In the genomic region with DNA sequence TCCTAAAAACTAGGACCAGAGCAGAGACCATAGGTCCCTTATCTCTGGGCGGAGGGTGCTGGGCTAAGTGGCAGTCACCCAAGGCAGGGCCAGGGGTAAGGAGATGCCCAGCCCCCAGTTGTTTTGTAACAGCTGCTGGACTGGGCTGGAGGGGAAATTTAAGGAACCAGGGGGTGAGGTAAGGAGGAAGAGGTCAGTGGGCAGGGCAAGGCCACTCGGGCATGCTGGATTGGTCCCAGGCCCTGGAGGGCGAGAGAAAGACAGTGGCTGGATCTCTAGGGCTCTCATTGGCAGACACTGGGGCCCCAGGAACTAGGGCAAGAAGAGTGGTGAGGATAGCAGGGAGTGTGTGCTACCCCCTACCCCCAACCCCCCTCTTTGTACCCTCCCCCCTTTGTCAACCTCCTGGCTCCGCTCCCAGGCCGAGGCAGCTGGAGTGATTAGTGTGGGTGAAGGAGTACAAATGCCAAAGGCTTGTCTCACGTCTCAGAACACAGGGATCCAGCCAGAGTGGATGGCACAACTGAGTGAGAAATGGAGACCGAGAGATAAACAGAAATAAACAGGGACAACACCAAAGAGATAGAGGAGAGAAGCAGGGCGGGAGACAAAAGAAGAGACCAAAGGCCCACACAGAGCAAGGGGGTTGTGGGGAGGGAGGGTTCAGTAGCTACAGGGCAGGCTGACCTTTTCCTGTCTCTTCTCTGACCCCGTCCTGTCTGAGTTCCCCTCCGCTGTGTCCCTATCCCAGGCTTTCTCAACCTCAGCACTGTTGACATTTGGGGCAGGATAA, we compare ENCODE assay signal across 8 cellular contexts. TPM values are rescaled to one million over a fixed set of nuclear protein-coding genes. Genes with fewer than 3 reads are reported as not detected.
DNase-seq lines count a peak whose midpoint lies in the region; ATAC-seq and TF ChIP-seq lines count a peak whose summit lies in the region.

No MANE protein-coding gene starts in this region.

- H3K36me3 ChIP-seq in adipocyte (ENCODE audit: control insufficient read depth, insufficient read depth, low read length, severe bottlenecking): no peaks in the 10 kb centered on the region
- H3K36me3 ChIP-seq in CD4-positive, alpha-beta memory T cell (ENCODE audit: insufficient read depth, low read length): no peaks in the 10 kb centered on the region

- H3K9ac ChIP-seq in adipocyte (ENCODE audit: low read length): peak overlapping the region; percentile 75

- H3K9me3 Mint-ChIP-seq in CD4-positive, alpha-beta memory T cell: no peaks in the 10 kb centered on the region

- ATAC-seq in HG02938 (IDR thresholded peaks at IDR 0.05; ENCODE audit: unreplicated experiment): no peak
- no peak for ATAC-seq in HG03520 (IDR thresholded peaks at IDR 0.05; ENCODE audit: unreplicated experiment)

- H3K27me3 ChIP-seq in HL-60 (ENCODE audit: insufficient read depth, poor library complexity, severe bottlenecking) (no peaks in the 10 kb centered on the region), adipocyte (replicated peaks; ENCODE audit: control insufficient read depth, insufficient read depth, low read length) (no peaks in the 10 kb centered on the region)
- no peaks in the 10 kb centered on the region for H3K27me3 ChIP-seq in CD4-positive, alpha-beta memory T cell (ENCODE audit: insufficient read depth, low read length)

- H3K4me1 ChIP-seq in adipocyte (ENCODE audit: control insufficient read depth, insufficient read depth, low read length): peaks cover 54% of the 10 kb centered on the region
- H3K4me1 ChIP-seq in CD4-positive, alpha-beta memory T cell (ENCODE audit: insufficient read depth, low read length): no peaks in the 10 kb centered on the region

- CTCF ChIA-PET in CD4-positive, alpha-beta memory T cell (lab: Charles Lee; ENCODE audit: partially characterized antibody): no interaction called here

- no peak overlapping the region for H3K4me3 Mint-ChIP-seq in CD4-positive, alpha-beta memory T cell

- peak overlapping the region; percentile 34 for H3K27ac ChIP-seq in HL-60 (replicated peaks)
- H3K27ac ChIP-seq in CD4-positive, alpha-beta memory T cell (ENCODE audit: low read depth, low read length): no peak overlapping the region

- no peak overlapping the region for H3K27ac Mint-ChIP-seq in CD4-positive, alpha-beta memory T cell

- no peak overlapping the region for H3K4me3 ChIP-seq in HL-60 (replicated peaks; ENCODE audit: insufficient read depth, low read length)
- peak overlapping the region; percentile 46 for H3K4me3 ChIP-seq in adipocyte (ENCODE audit: low read length)
- no peak overlapping the region for H3K4me3 ChIP-seq in skeletal muscle cell (ENCODE audit: low read depth, low read length)
- H3K4me3 ChIP-seq in CD4-positive, alpha-beta memory T cell (ENCODE audit: low read length in 2 of 2): no peak overlapping the region

- DNase-seq in HL-60 (ENCODE audit: low read depth in 1 of 2, low spot score in 1 of 2) (peak in 1 of 2 experiments; percentile 66), adipocyte (ENCODE audit: low read depth) (peak; percentile 69), hypothalamus (lab: John Stamatoyannopoulos, UW) (peak in 40 of 51 donors; percentile 13 to 84 (median 44)), skeletal muscle cell (ENCODE audit: low read depth) (peak; percentile 54)
- no peak for DNase-seq in stimulated activated CD4-positive, alpha-beta T cell treated with anti-CD3 and anti-CD28 coated beads, Interleukin-2, amount 100 ng/mL, for 48 hours
- no peak for DNase-seq in CD4-positive, alpha-beta memory T cell

- H3K36me3 Mint-ChIP-seq in CD4-positive, alpha-beta memory T cell: no peaks in the 10 kb centered on the region

- no peak for TF ChIP-seq CTCF in HL-60 (IDR thresholded peaks at IDR 0.05; ENCODE audit: insufficient read depth, low read length)

- intact Hi-C loops in CD4-positive, alpha-beta memory T cell (cut with micrococcal nuclease): no loop called here

- POLR2A ChIA-PET in CD4-positive, alpha-beta memory T cell (lab: Charles Lee; ENCODE audit: partially characterized antibody): no interaction called here

- peaks cover 0 to 2% (median 0%) of the 10 kb centered on the region in 4 donors for H3K4me1 Mint-ChIP-seq in CD4-positive, alpha-beta memory T cell

- H3K27me3 Mint-ChIP-seq in CD4-positive, alpha-beta memory T cell: peaks cover 1 to 2% of the 10 kb centered on the region in 2 donors

- H3K9me3 ChIP-seq in adipocyte (ENCODE audit: control insufficient read depth, low read length): no peaks in the 10 kb centered on the region
- no peaks in the 10 kb centered on the region for H3K9me3 ChIP-seq in CD4-positive, alpha-beta memory T cell (ENCODE audit: control insufficient read depth in 1 of 2, low read length in 2 of 2)

RNA-seq across cellular contexts. Expression of a gene that starts 20.5 kb away (rescaled TPM):
- 100 to 1,000 TPM; 127 to 130 TPM for total RNA-seq in CD4-positive, alpha-beta memory T cell
- polyA plus RNA-seq in CD4-positive, alpha-beta memory T cell: 10 to 100 TPM; 58.5 to 98.6 TPM

RNA-seq across cellular contexts. Expression of a gene that starts 47.8 kb away (rescaled TPM):
- 100 to 1,000 TPM; 221 to 222 TPM for total RNA-seq in CD4-positive, alpha-beta memory T cell
- 10 to 100 TPM in 1 of 2 donors, 1 to 10 TPM in 1; 4.1 to 68.3 TPM for polyA plus RNA-seq in CD4-positive, alpha-beta memory T cell

RNA-seq across cellular contexts. Expression of a gene that starts 54.5 kb away (rescaled TPM):
- 10 to 100 TPM; 51.8 to 56.4 TPM for total RNA-seq in CD4-positive, alpha-beta memory T cell
- polyA plus RNA-seq in CD4-positive, alpha-beta memory T cell: 100 to 1,000 TPM; 107 to 190 TPM

Comparison
In these comparisons a context has a peak if more than half of its experiments do, and no peak if none do; other contexts are left out.
1. DNase-seq: peak in adipocyte (single experiment), hypothalamus (40 of 51) and skeletal muscle cell (single experiment); none in stimulated activated CD4-positive, alpha-beta T cell treated with anti-CD3 and anti-CD28 coated beads, Interleukin-2, amount 100 ng/mL, for 48 hours (0 of 2) and CD4-positive, alpha-beta memory T cell (0 of 5).